In genomic region chr19:29086182-29086581, GRCh38 we compare ENCODE assay signal across 18 cellular contexts.
A peak's percentile ranks its signal among the peaks of the same experiment; 100 is the strongest.
DNase-seq lines count a peak whose midpoint lies in the region; ATAC-seq, FAIRE-seq and TF ChIP-seq lines count a peak whose summit lies in the region.
"Had no signal": no experiment of that assay in that cellular context is flagged by ENCODE, and none has a peak within 500 bp of the region (broad histone marks: within the 10 kb centered on the region; RNA-seq: fewer than 3 reads in every experiment).

No MANE protein-coding gene starts in this region.

- peaks cover 2% of the 10 kb centered on the region for H3K4me1 Mint-ChIP-seq in mesothelial cell of epicardium

- peak; percentile 81 for FAIRE-seq in urothelium cell line (lab: Jason Lieb, UNC)
- FAIRE-seq: A549, GM19239, H54, RCC 7860 had no signal

- no peaks in the 10 kb centered on the region for H3K36me3 Mint-ChIP-seq in mesothelial cell of epicardium

- no peaks in the 10 kb centered on the region for H3K9me3 Mint-ChIP-seq in mesothelial cell of epicardium

- TF ChIP-seq CTCF in mesothelial cell of epicardium (IDR thresholded peaks at IDR 0.05; ENCODE audit: unreplicated experiment): no peak

- no peak for ATAC-seq in HG02798 (IDR thresholded peaks at IDR 0.05; ENCODE audit: poor library complexity, unreplicated experiment)

- no peak overlapping the region for H3K27ac Mint-ChIP-seq in mesothelial cell of epicardium

- peaks cover 24% of the 10 kb centered on the region for H3K27me3 Mint-ChIP-seq in mesothelial cell of epicardium (ENCODE audit: low read depth)

- no peak overlapping the region for H3K4me3 Mint-ChIP-seq in mesothelial cell of epicardium

- DNase-seq in SHP77 (lab: John Stamatoyannopoulos, UW): peak; percentile 6 to 24
- DNase-seq in SHP77 treated with DMSO at 0.1 percent for 48 hours (lab: John Stamatoyannopoulos, UW): no peak
- peak; percentile 90 for DNase-seq in SW480 (ENCODE audit: low spot score)
- DNase-seq in mucosa of gallbladder (ENCODE audit: low spot score): peak; percentile 15
- DNase-seq in urothelium cell line (ENCODE audit: low spot score): no peak
- no peak for DNase-seq in NOMO-1 treated with DMSO at 0.1 percent for 48 hours (lab: John Stamatoyannopoulos, UW; ENCODE audit: unreplicated experiment)
- no peak for DNase-seq in mesothelial cell of epicardium (ENCODE audit: low spot score in 2 of 2, unreplicated experiment in 2 of 2)
- DNase-seq: DMS 273 treated with DMSO at 0.1 percent for 48 hours, NCI-H1092, NCI-H2107, NCI-H446, NCI-H748 treated with DMSO at 0.1 percent for 48 hours, SIG-M5 had no signal

Comparison
In these comparisons a context has a peak if more than half of its experiments do, and no peak if none do; other contexts are left out.
1. DNase-seq: peak in SHP77 (2 of 2), SW480 (single experiment) and mucosa of gallbladder (single experiment); none in SHP77 treated with DMSO at 0.1 percent for 48 hours (single experiment), urothelium cell line (single experiment), NOMO-1 treated with DMSO at 0.1 percent for 48 hours (single experiment) and mesothelial cell of epicardium (0 of 2).